1 cellular context compared by ENCODE assay signal in the genomic region with DNA sequence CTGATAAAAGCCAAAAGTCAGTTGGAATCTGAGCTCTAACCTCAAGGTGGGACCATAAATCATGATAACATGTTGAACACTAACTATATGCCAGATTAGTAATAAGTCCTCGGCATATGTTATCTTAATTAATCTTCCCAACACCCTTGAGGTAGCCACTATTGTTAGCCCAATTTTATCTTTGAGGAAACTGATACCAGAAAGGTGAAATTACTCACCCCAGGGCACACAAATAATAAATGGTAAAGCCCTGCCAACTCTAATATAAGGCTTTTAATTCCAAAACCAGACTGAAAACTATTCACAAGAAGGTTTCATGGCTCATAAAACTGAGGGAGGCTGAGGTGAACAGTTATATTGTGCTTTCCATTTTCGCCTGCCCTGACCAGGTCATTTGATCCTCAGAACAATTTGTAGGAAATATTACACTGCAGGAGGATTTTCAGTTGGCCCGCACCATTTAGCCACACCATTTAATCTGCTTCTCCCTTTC.
TF ChIP-seq lines count a peak whose summit lies in the region.

No MANE protein-coding gene starts in this region.

TF ChIP-seq in Ishikawa, 13 proteins besides CTCF, POLR2A, EP300 and RAD21 (continued from another document):
- TF ChIP-seq, protein P1, sequence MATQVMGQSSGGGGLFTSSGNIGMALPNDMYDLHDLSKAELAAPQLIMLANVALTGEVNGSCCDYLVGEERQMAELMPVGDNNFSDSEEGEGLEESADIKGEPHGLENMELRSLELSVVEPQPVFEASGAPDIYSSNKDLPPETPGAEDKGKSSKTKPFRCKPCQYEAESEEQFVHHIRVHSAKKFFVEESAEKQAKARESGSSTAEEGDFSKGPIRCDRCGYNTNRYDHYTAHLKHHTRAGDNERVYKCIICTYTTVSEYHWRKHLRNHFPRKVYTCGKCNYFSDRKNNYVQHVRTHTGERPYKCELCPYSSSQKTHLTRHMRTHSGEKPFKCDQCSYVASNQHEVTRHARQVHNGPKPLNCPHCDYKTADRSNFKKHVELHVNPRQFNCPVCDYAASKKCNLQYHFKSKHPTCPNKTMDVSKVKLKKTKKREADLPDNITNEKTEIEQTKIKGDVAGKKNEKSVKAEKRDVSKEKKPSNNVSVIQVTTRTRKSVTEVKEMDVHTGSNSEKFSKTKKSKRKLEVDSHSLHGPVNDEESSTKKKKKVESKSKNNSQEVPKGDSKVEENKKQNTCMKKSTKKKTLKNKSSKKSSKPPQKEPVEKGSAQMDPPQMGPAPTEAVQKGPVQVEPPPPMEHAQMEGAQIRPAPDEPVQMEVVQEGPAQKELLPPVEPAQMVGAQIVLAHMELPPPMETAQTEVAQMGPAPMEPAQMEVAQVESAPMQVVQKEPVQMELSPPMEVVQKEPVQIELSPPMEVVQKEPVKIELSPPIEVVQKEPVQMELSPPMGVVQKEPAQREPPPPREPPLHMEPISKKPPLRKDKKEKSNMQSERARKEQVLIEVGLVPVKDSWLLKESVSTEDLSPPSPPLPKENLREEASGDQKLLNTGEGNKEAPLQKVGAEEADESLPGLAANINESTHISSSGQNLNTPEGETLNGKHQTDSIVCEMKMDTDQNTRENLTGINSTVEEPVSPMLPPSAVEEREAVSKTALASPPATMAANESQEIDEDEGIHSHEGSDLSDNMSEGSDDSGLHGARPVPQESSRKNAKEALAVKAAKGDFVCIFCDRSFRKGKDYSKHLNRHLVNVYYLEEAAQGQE (IDR thresholded peaks at IDR 0.05; ENCODE audit: low read depth) = no peak
- no peak for TF ChIP-seq ZBTB7A (IDR thresholded peaks at IDR 0.05; ENCODE audit: low read depth)
- TF ChIP-seq EGR1 (IDR thresholded peaks at IDR 0.05) = no peak
- peak; percentile 36; the same call in 1 of the 2 replicates for TF ChIP-seq FOXM1 (IDR thresholded peaks at IDR 0.05; ENCODE audit: borderline replicate concordance, low read depth)
- TF ChIP-seq, protein P2, sequence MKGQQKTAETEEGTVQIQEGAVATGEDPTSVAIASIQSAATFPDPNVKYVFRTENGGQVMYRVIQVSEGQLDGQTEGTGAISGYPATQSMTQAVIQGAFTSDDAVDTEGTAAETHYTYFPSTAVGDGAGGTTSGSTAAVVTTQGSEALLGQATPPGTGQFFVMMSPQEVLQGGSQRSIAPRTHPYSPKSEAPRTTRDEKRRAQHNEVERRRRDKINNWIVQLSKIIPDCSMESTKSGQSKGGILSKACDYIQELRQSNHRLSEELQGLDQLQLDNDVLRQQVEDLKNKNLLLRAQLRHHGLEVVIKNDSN (IDR thresholded peaks at IDR 0.05) = no peak
- peak; percentile 8; the same call in 1 of the 2 replicates for TF ChIP-seq TEAD4 (IDR thresholded peaks at IDR 0.05)
- peak; percentile 70 for TF ChIP-seq NFIC (IDR thresholded peaks at IDR 0.05)
